11 cellular contexts compared by ENCODE assay signal in genomic region chr4:89242864-89243740, GRCh38.
A peak's percentile ranks its signal among the peaks of the same experiment; 100 is the strongest.
DNase-seq lines count a peak whose midpoint lies in the region; ATAC-seq and TF ChIP-seq lines count a peak whose summit lies in the region.
"Had no signal": no experiment of that assay in that cellular context is flagged by ENCODE, and none has a peak within 500 bp of the region (broad histone marks: within the 10 kb centered on the region; RNA-seq: fewer than 3 reads in every experiment).

No MANE protein-coding gene starts in this region.

- intact Hi-C loops in left colon (cut with DNase I, micrococcal nuclease) = no loop called here
- intact Hi-C loops in esophagus muscularis mucosa (cut with DNase I) = loop anchor here (5.0 kb wide), 1 partner anchor 189 kb away; no protein-coding TSS in a partner anchor

- H3K4me3 ChIP-seq in esophagus muscularis mucosa = no peak overlapping the region

- ATAC-seq in left colon = peak; percentile 20
- no peak for ATAC-seq in HG03196 (IDR thresholded peaks at IDR 0.05; ENCODE audit: unreplicated experiment)

- H3K36me3 ChIP-seq in esophagus muscularis mucosa = peaks cover 0 to 9% (median 3%) of the 10 kb centered on the region in 4 donors

- H3K4me1 Mint-ChIP-seq in activated CD4-positive, alpha-beta memory T cell treated with anti-CD3 and anti-CD28 coated beads, Interleukin-2, amount 10 ng/mL, durations not matched to agents 7 days and 5 days = peaks cover 57% of the 10 kb centered on the region
- H3K4me1 Mint-ChIP-seq: stimulated activated naive B cell treated with anti-CD40 and anti-IgM and Interleukin-4, amounts not matched to agents 10 μg/mL and 1 μg/mL and 100 μg/mL, for 72 hours had no signal

- CTCF ChIA-PET in activated CD4-positive, alpha-beta memory T cell treated with anti-CD3 and anti-CD28 coated beads, Interleukin-2, amount 10 ng/mL, durations not matched to agents 7 days and 5 days (lab: Charles Lee) = interaction anchor here (1.7 kb wide), 1 partner anchor 12 kb away, joined by 4 read pairs; no protein-coding TSS in a partner anchor
- CTCF ChIA-PET in GM10248 (lab: Yijun Ruan, JAX) = interaction anchor here (1.5 to 2.1 kb wide), 3 partner anchors 17 to 30 kb away, joined by 4 to 7 read pairs (median 4); no protein-coding TSS in a partner anchor

- peaks cover 2% of the 10 kb centered on the region for H3K9me3 Mint-ChIP-seq in activated CD4-positive, alpha-beta memory T cell treated with anti-CD3 and anti-CD28 coated beads, Interleukin-2, amount 10 ng/mL, durations not matched to agents 7 days and 5 days
- H3K9me3 Mint-ChIP-seq: stimulated activated naive B cell treated with anti-CD40 and anti-IgM and Interleukin-4, amounts not matched to agents 10 μg/mL and 1 μg/mL and 100 μg/mL, for 72 hours had no signal

- peaks cover 72% of the 10 kb centered on the region for H3K36me3 Mint-ChIP-seq in activated CD4-positive, alpha-beta memory T cell treated with anti-CD3 and anti-CD28 coated beads, Interleukin-2, amount 10 ng/mL, durations not matched to agents 7 days and 5 days (ENCODE audit: low read depth)
- H3K36me3 Mint-ChIP-seq: stimulated activated naive B cell treated with anti-CD40 and anti-IgM and Interleukin-4, amounts not matched to agents 10 μg/mL and 1 μg/mL and 100 μg/mL, for 72 hours had no signal

- POLR2A ChIA-PET in activated CD4-positive, alpha-beta memory T cell treated with anti-CD3 and anti-CD28 coated beads, Interleukin-2, amount 10 ng/mL, durations not matched to agents 7 days and 5 days (lab: Charles Lee) = interaction anchor here (0.9 to 1.1 kb wide), 4 partner anchors 14 to 41 kb away, joined by 3 to 4 read pairs (median 3); no protein-coding TSS in a partner anchor
- POLR2A ChIA-PET in GM10248 (lab: Yijun Ruan, JAX) = no interaction called here

- no peak overlapping the region for H3K4me3 Mint-ChIP-seq in activated CD4-positive, alpha-beta memory T cell treated with anti-CD3 and anti-CD28 coated beads, Interleukin-2, amount 10 ng/mL, durations not matched to agents 7 days and 5 days
- H3K4me3 Mint-ChIP-seq: stimulated activated naive B cell treated with anti-CD40 and anti-IgM and Interleukin-4, amounts not matched to agents 10 μg/mL and 1 μg/mL and 100 μg/mL, for 72 hours had no signal

- no peak overlapping the region for H3K27ac ChIP-seq in esophagus muscularis mucosa (replicated peaks in 1 of 4)

- TF ChIP-seq CTCF in GM10248 (IDR thresholded peaks at IDR 0.05; ENCODE audit: control extremely low read depth, extremely low read depth, low read depth, missing control alignments) (no peak), GM20000 (IDR thresholded peaks at IDR 0.05; ENCODE audit: extremely low read depth, missing control alignments) (no peak), esophagus muscularis mucosa (IDR thresholded peaks at IDR 0.05) (no peak)

- no peaks in the 10 kb centered on the region for H3K27me3 ChIP-seq in esophagus muscularis mucosa

- no peak for TF ChIP-seq POLR2A in esophagus muscularis mucosa (IDR thresholded peaks at IDR 0.05; ENCODE audit: low read depth)

- no peaks in the 10 kb centered on the region for H3K9me3 ChIP-seq in esophagus muscularis mucosa

- WGBS in esophagus muscularis mucosa = 37% methylated on average over 5 of the region's 5 CpGs

- H3K4me1 ChIP-seq in esophagus muscularis mucosa = peaks cover 15 to 19% (median 18%) of the 10 kb centered on the region in 4 donors

- no peaks in the 10 kb centered on the region for H3K27me3 Mint-ChIP-seq in activated CD4-positive, alpha-beta memory T cell treated with anti-CD3 and anti-CD28 coated beads, Interleukin-2, amount 10 ng/mL, durations not matched to agents 7 days and 5 days
- H3K27me3 Mint-ChIP-seq: stimulated activated naive B cell treated with anti-CD40 and anti-IgM and Interleukin-4, amounts not matched to agents 10 μg/mL and 1 μg/mL and 100 μg/mL, for 72 hours had no signal

- DNase-seq in DMS153 (lab: John Stamatoyannopoulos, UW) (peak; percentile 85), NCI-H146 (lab: John Stamatoyannopoulos, UW) (peak; percentile 48), left colon (no peak), GM10248 (ENCODE audit: extremely low spot score) (no peak), GM20000 (ENCODE audit: low spot score) (no peak), esophagus muscularis mucosa (ENCODE audit: extremely low spot score) (no peak)
- DNase-seq in activated CD4-positive, alpha-beta memory T cell treated with anti-CD3 and anti-CD28 coated beads, Interleukin-2, amount 10 ng/mL, durations not matched to agents 7 days and 5 days = no peak
- DNase-seq: KBM-7; stimulated activated naive B cell treated with anti-CD40 and anti-IgM and Interleukin-4, amounts not matched to agents 10 μg/mL and 1 μg/mL and 100 μg/mL, for 72 hours; T1000 had no signal

- TF ChIP-seq EP300 in esophagus muscularis mucosa (IDR thresholded peaks at IDR 0.05) = no peak

- H3K27ac Mint-ChIP-seq in activated CD4-positive, alpha-beta memory T cell treated with anti-CD3 and anti-CD28 coated beads, Interleukin-2, amount 10 ng/mL, durations not matched to agents 7 days and 5 days = peak overlapping the region; percentile 64
- H3K27ac Mint-ChIP-seq: stimulated activated naive B cell treated with anti-CD40 and anti-IgM and Interleukin-4, amounts not matched to agents 10 μg/mL and 1 μg/mL and 100 μg/mL, for 72 hours had no signal

Comparison
In these comparisons a context has a peak if more than half of its experiments do, and no peak if none do; other contexts are left out.
1. DNase-seq: peak in DMS153 (single experiment) and NCI-H146 (single experiment); none in activated CD4-positive, alpha-beta memory T cell treated with anti-CD3 and anti-CD28 coated beads, Interleukin-2, amount 10 ng/mL, durations not matched to agents 7 days and 5 days (single experiment), left colon (0 of 2), GM10248 (single experiment), GM20000 (single experiment) and esophagus muscularis mucosa (single experiment).